ENCODE assay signal across 9 cellular contexts in genomic region chr18:74083071-74083954, GRCh38.
A peak's percentile ranks its signal among the peaks of the same experiment; 100 is the strongest.
DNase-seq lines count a peak whose midpoint lies in the region; ATAC-seq, FAIRE-seq and TF ChIP-seq lines count a peak whose summit lies in the region.
"Had no signal": no experiment of that assay in that cellular context is flagged by ENCODE, and none has a peak within 500 bp of the region (broad histone marks: within the 10 kb centered on the region; RNA-seq: fewer than 3 reads in every experiment).

No MANE protein-coding gene starts in this region.

- H3K4me3 ChIP-seq in OCI-LY7 (ENCODE audit: low read depth, low read length, poor library complexity, severe bottlenecking) (no peak overlapping the region), astrocyte (ENCODE audit: insufficient read depth, low read depth, low read length) (no peak overlapping the region)
- H3K4me3 ChIP-seq: coronary artery had no signal

- no peaks in the 10 kb centered on the region for H3K36me3 Mint-ChIP-seq in astrocyte (ENCODE audit: low read depth, unreplicated experiment)

- H3K9ac ChIP-seq in astrocyte (ENCODE audit: low read length) = no peak overlapping the region

- no peaks in the 10 kb centered on the region for H3K4me1 Mint-ChIP-seq in astrocyte (ENCODE audit: low read depth, unreplicated experiment)

- no peaks in the 10 kb centered on the region for H4K20me1 ChIP-seq in OCI-LY7 (ENCODE audit: insufficient read depth, low read length)
- H4K20me1 ChIP-seq in astrocyte (ENCODE audit: insufficient read depth, low read length) = no peaks in the 10 kb centered on the region

- H3K9me3 Mint-ChIP-seq in astrocyte (ENCODE audit: unreplicated experiment) = peaks cover 2% of the 10 kb centered on the region

- H3K79me2 ChIP-seq in OCI-LY7 (ENCODE audit: insufficient read depth, low read depth, low read length) = no peaks in the 10 kb centered on the region
- H3K79me2 ChIP-seq in astrocyte (ENCODE audit: insufficient read depth, low read length) = no peaks in the 10 kb centered on the region

- H3K36me3 ChIP-seq in OCI-LY7 (ENCODE audit: insufficient read depth, low read length) (no peaks in the 10 kb centered on the region), astrocyte (ENCODE audit: insufficient read depth, low read length) (no peaks in the 10 kb centered on the region)

- H3K9me2 ChIP-seq in OCI-LY7 (ENCODE audit: insufficient read depth, low read length) = no peaks in the 10 kb centered on the region

- CTCF ChIA-PET in OCI-LY7 (lab: Charles Lee; ENCODE audit: unreplicated experiment) = interaction anchor here (1.0 to 2.2 kb wide), 2 partner anchors 19 to 43 kb away, joined by 3 to 8 read pairs; no protein-coding TSS in a partner anchor
- CTCF ChIA-PET in HEK293T (lab: Yijun Ruan, JAX) = no interaction called here

- H3K27ac ChIP-seq in OCI-LY7 (ENCODE audit: low read depth, low read length, poor library complexity, severe bottlenecking) = no peak overlapping the region
- H3K27ac ChIP-seq in astrocyte (ENCODE audit: low read depth, low read length) = no peak overlapping the region
- H3K27ac ChIP-seq: coronary artery had no signal

- H3K4me2 ChIP-seq in OCI-LY7 (ENCODE audit: low read length) (peak overlapping the region; percentile 50), astrocyte (ENCODE audit: low read length) (peak overlapping the region; percentile 49)

- no peak for FAIRE-seq in astrocyte (lab: Jason Lieb, UNC)

- no peaks in the 10 kb centered on the region for H3K4me1 ChIP-seq in OCI-LY7 (ENCODE audit: insufficient read depth, low read length, poor library complexity, severe bottlenecking)
- no peaks in the 10 kb centered on the region for H3K4me1 ChIP-seq in astrocyte (ENCODE audit: insufficient read depth, low read length)

- peaks cover 7% of the 10 kb centered on the region for H3K27me3 Mint-ChIP-seq in astrocyte (ENCODE audit: low read depth, unreplicated experiment)

- H3K9me3 ChIP-seq in OCI-LY7 (ENCODE audit: low read length) (no peaks in the 10 kb centered on the region), astrocyte (ENCODE audit: insufficient read depth, low read depth, low read length) (no peaks in the 10 kb centered on the region)

- DNase-seq in NCI-H2227 treated with DMSO at 0.1 percent for 48 hours (lab: John Stamatoyannopoulos, UW) = peak; percentile 5
- DNase-seq in NCI-H2227 (lab: John Stamatoyannopoulos, UW; ENCODE audit: unreplicated experiment) = no peak
- DNase-seq in OCI-LY7 (ENCODE audit: low spot score) = no peak
- no peak for DNase-seq in astrocyte (ENCODE audit: low read depth)
- peak; percentile 25 for DNase-seq in stimulated activated CD4-positive, alpha-beta T cell treated with anti-CD3 and anti-CD28 coated beads, Interleukin-4, amount 100 ng/mL, for 1 hour
- DNase-seq in HEK293T (ENCODE audit: extremely low spot score) = no peak
- no peak for DNase-seq in HUDEP-2 (lab: John Stamatoyannopoulos, UW; ENCODE audit: unreplicated experiment in 76 of 76)

- no peak for TF ChIP-seq CTCF in OCI-LY7 (conservative IDR thresholded peaks at IDR 0.05; ENCODE audit: low read length)
- no peak for TF ChIP-seq CTCF in astrocyte (IDR thresholded peaks at IDR 0.05; ENCODE audit: insufficient read depth, low read depth, low read length)

- H3K4me3 Mint-ChIP-seq in astrocyte (ENCODE audit: unreplicated experiment) = no peak overlapping the region

- intact Hi-C loops in OCI-LY7 (cut with micrococcal nuclease; ENCODE audit: unreplicated experiment) = no loop called here

- ATAC-seq in GM19463 (IDR thresholded peaks at IDR 0.05; ENCODE audit: unreplicated experiment) = no peak

- no TSS peak for BruUV-seq in OCI-LY7 (replicated peaks; lab: Mats Ljungman, UMichigan)

- H3K27me3 ChIP-seq in astrocyte (ENCODE audit: insufficient read depth, low read length) = no peaks in the 10 kb centered on the region

- H2AFZ ChIP-seq in OCI-LY7 (ENCODE audit: low read length) (peak overlapping the region; percentile 88), astrocyte (ENCODE audit: low read depth, low read length) (peak overlapping the region; percentile 78)

- H3K27ac Mint-ChIP-seq in astrocyte (ENCODE audit: unreplicated experiment) = no peak overlapping the region

- POLR2A ChIA-PET in OCI-LY7 (lab: Charles Lee) = interaction anchor here (0.5 to 2.7 kb wide), 6 partner anchors 10 to 32 kb away, joined by 3 to 18 read pairs (median 6); no protein-coding TSS in a partner anchor
- POLR2A ChIA-PET in HEK293T (lab: Yijun Ruan, JAX) = no interaction called here

TF ChIP-seq in HEK293T, 16 proteins besides CTCF, POLR2A, EP300 and RAD21:
- TF ChIP-seq ZNF384 (IDR thresholded peaks at IDR 0.05) (no peak), FOXA1 (IDR thresholded peaks at IDR 0.05) (no peak), SP1 (IDR thresholded peaks at IDR 0.05) (no peak), FOXK2 (IDR thresholded peaks at IDR 0.05) (no peak), BHLHE40 (IDR thresholded peaks at IDR 0.05; ENCODE audit: borderline replicate concordance) (no peak), NFRKB (IDR thresholded peaks at IDR 0.05) (no peak), L3MBTL2 (conservative IDR thresholded peaks at IDR 0.05) (no peak), PKNOX1 (IDR thresholded peaks at IDR 0.05) (no peak), ELF4 (IDR thresholded peaks at IDR 0.05) (no peak), ARNT (IDR thresholded peaks at IDR 0.05) (no peak), HDGF (IDR thresholded peaks at IDR 0.05; ENCODE audit: borderline replicate concordance) (no peak)

Comparison
In these comparisons a context has a peak if more than half of its experiments do, and no peak if none do; other contexts are left out.
1. DNase-seq: peak in NCI-H2227 treated with DMSO at 0.1 percent for 48 hours (single experiment) and stimulated activated CD4-positive, alpha-beta T cell treated with anti-CD3 and anti-CD28 coated beads, Interleukin-4, amount 100 ng/mL, for 1 hour (single experiment); none in NCI-H2227 (single experiment), OCI-LY7 (single experiment), astrocyte (single experiment), HEK293T (single experiment) and HUDEP-2 (0 of 76).